In genomic region chr2:128605931-128606330, GRCh38 we compare ENCODE assay signal across 17 cellular contexts.
A peak's percentile ranks its signal among the peaks of the same experiment; 100 is the strongest.
DNase-seq lines count a peak whose midpoint lies in the region; ATAC-seq and TF ChIP-seq lines count a peak whose summit lies in the region.
"Had no signal": no experiment of that assay in that cellular context is flagged by ENCODE, and none has a peak within 500 bp of the region (broad histone marks: within the 10 kb centered on the region; RNA-seq: fewer than 3 reads in every experiment).

No MANE protein-coding gene starts in this region.

- intact Hi-C loops in Right ventricle myocardium inferior (cut with DNase I) (no loop called here), left cardiac atrium (cut with DNase I) (no loop called here), lower lobe of right lung (cut with DNase I) (no loop called here), stomach (cut with DNase I; ENCODE audit: low total_unique reads) (no loop called here)
- intact Hi-C loops in naive thymus-derived CD4-positive, alpha-beta T cell (cut with micrococcal nuclease) = no loop called here

- no peak for TF ChIP-seq EP300 in stomach (IDR thresholded peaks at IDR 0.05)

- TF ChIP-seq POLR2A in stomach (IDR thresholded peaks at IDR 0.05) = no peak

- peak; percentile 26 for DNase-seq in Right ventricle myocardium inferior (ENCODE audit: missing footprints)
- DNase-seq in left cardiac atrium = no peak
- peak; percentile 44 for DNase-seq in chondrocyte (ENCODE audit: low spot score)
- peak; percentile 17 for DNase-seq in lower lobe of right lung
- DNase-seq in stomach = peak; percentile 14
- no peak for DNase-seq in naive thymus-derived CD4-positive, alpha-beta T cell
- DNase-seq in HAP-1 (ENCODE audit: low spot score in 2 of 2) = no peak
- DNase-seq: C1 segment of cervical spinal cord; DMS79; HFFc6; NCI-H1092 treated with DMSO at 0.1 percent for 48 hours; NCI-H2081; NCI-H446 treated with DMSO at 0.1 percent for 48 hours; NK-92 treated with Interleukin-12 subunit alpha and Interleukin-12 subunit beta, amount 100 ng/mL, for 24 hours; SHP77 treated with DMSO at 0.1 percent for 48 hours had no signal

- no peak overlapping the region for H3K27ac ChIP-seq in lower lobe of right lung
- no peak overlapping the region for H3K27ac ChIP-seq in stomach
- no peak overlapping the region for H3K27ac ChIP-seq in naive thymus-derived CD4-positive, alpha-beta T cell (ENCODE audit: low read depth, low read length)
- H3K27ac ChIP-seq: Peyer's patch had no signal

- no peak overlapping the region for H3K27ac Mint-ChIP-seq in chondrocyte (ENCODE audit: unreplicated experiment)
- no peak overlapping the region for H3K27ac Mint-ChIP-seq in naive thymus-derived CD4-positive, alpha-beta T cell
- H3K27ac Mint-ChIP-seq: HFFc6 had no signal

- H3K4me3 Mint-ChIP-seq in chondrocyte (ENCODE audit: unreplicated experiment) = no peak overlapping the region
- no peak overlapping the region for H3K4me3 Mint-ChIP-seq in naive thymus-derived CD4-positive, alpha-beta T cell
- H3K4me3 Mint-ChIP-seq: HFFc6 had no signal

- no peaks in the 10 kb centered on the region for H3K4me1 Mint-ChIP-seq in chondrocyte (ENCODE audit: low read depth)
- H3K4me1 Mint-ChIP-seq in naive thymus-derived CD4-positive, alpha-beta T cell = no peaks in the 10 kb centered on the region

- CTCF ChIA-PET in naive thymus-derived CD4-positive, alpha-beta T cell (lab: Charles Lee) = no interaction called here

- POLR2A ChIA-PET in naive thymus-derived CD4-positive, alpha-beta T cell (lab: Charles Lee) = no interaction called here

- 82 to 92% (median 90%) methylated on average over 7 to 13 of the region's 13 CpGs for WGBS in stomach, 5 donors

- H3K9me3 Mint-ChIP-seq in chondrocyte (ENCODE audit: low read depth) = no peaks in the 10 kb centered on the region
- peaks cover 0 to 2% (median 0%) of the 10 kb centered on the region in 11 donors for H3K9me3 Mint-ChIP-seq in naive thymus-derived CD4-positive, alpha-beta T cell
- H3K9me3 Mint-ChIP-seq: HFFc6 had no signal

- H3K36me3 ChIP-seq in lower lobe of right lung = no peaks in the 10 kb centered on the region
- no peaks in the 10 kb centered on the region for H3K36me3 ChIP-seq in stomach
- no peaks in the 10 kb centered on the region for H3K36me3 ChIP-seq in naive thymus-derived CD4-positive, alpha-beta T cell (ENCODE audit: control insufficient read depth in 2 of 3, insufficient read depth in 3 of 3, low read length in 3 of 3)
- H3K36me3 ChIP-seq in HAP-1 (replicated peaks) = no peaks in the 10 kb centered on the region
- H3K36me3 ChIP-seq: Peyer's patch had no signal

- H3K27me3 ChIP-seq in lower lobe of right lung (ENCODE audit: low read depth) = no peaks in the 10 kb centered on the region
- H3K27me3 ChIP-seq in stomach = no peaks in the 10 kb centered on the region
- H3K27me3 ChIP-seq in naive thymus-derived CD4-positive, alpha-beta T cell (ENCODE audit: control insufficient read depth in 2 of 2, insufficient read depth in 2 of 2, low read length in 2 of 2) = no peaks in the 10 kb centered on the region
- no peaks in the 10 kb centered on the region for H3K27me3 ChIP-seq in HAP-1 (ENCODE audit: low read depth)
- H3K27me3 ChIP-seq: Peyer's patch had no signal

- H3K27me3 Mint-ChIP-seq in chondrocyte (ENCODE audit: low read depth) = no peaks in the 10 kb centered on the region
- H3K27me3 Mint-ChIP-seq in naive thymus-derived CD4-positive, alpha-beta T cell = no peaks in the 10 kb centered on the region

- no peak for TF ChIP-seq CTCF in chondrocyte (IDR thresholded peaks at IDR 0.05)
- TF ChIP-seq CTCF in lower lobe of right lung (IDR thresholded peaks at IDR 0.05) = no peak
- no peak for TF ChIP-seq CTCF in stomach (IDR thresholded peaks at IDR 0.05)

- no peaks in the 10 kb centered on the region for H3K36me3 Mint-ChIP-seq in chondrocyte (ENCODE audit: low read depth)
- no peaks in the 10 kb centered on the region for H3K36me3 Mint-ChIP-seq in naive thymus-derived CD4-positive, alpha-beta T cell

- in situ Hi-C loops in HAP-1 (cut with MboI; ENCODE audit: low sequenced_read_pairs) = no loop called here

- ATAC-seq in Right ventricle myocardium inferior (no peak), left cardiac atrium (no peak), lower lobe of right lung (no peak)
- no peak for ATAC-seq in naive thymus-derived CD4-positive, alpha-beta T cell
- ATAC-seq: K562 had no signal

- peaks cover 6% of the 10 kb centered on the region for H3K4me1 ChIP-seq in lower lobe of right lung
- no peaks in the 10 kb centered on the region for H3K4me1 ChIP-seq in stomach
- no peaks in the 10 kb centered on the region for H3K4me1 ChIP-seq in naive thymus-derived CD4-positive, alpha-beta T cell (ENCODE audit: control insufficient read depth in 2 of 2, insufficient read depth in 2 of 2, low read length in 2 of 2)
- H3K4me1 ChIP-seq in HAP-1 = no peaks in the 10 kb centered on the region
- H3K4me1 ChIP-seq: Peyer's patch had no signal

- no peaks in the 10 kb centered on the region for H3K9me3 ChIP-seq in lower lobe of right lung
- no peaks in the 10 kb centered on the region for H3K9me3 ChIP-seq in stomach
- H3K9me3 ChIP-seq in naive thymus-derived CD4-positive, alpha-beta T cell (ENCODE audit: control insufficient read depth in 2 of 3, low read length in 3 of 3) = no peaks in the 10 kb centered on the region
- H3K9me3 ChIP-seq in HAP-1 = no peaks in the 10 kb centered on the region
- H3K9me3 ChIP-seq: Peyer's patch had no signal

- H3K4me3 ChIP-seq in lower lobe of right lung (no peak overlapping the region), stomach (no peak overlapping the region), HAP-1 (no peak overlapping the region)
- no peak overlapping the region for H3K4me3 ChIP-seq in naive thymus-derived CD4-positive, alpha-beta T cell (ENCODE audit: low read length)
- H3K4me3 ChIP-seq: K562, Peyer's patch had no signal

Comparison
In these comparisons a context has a peak if more than half of its experiments do, and no peak if none do; other contexts are left out.
1. DNase-seq: peak in Right ventricle myocardium inferior (single experiment), chondrocyte (single experiment), lower lobe of right lung (single experiment) and stomach (single experiment); none in left cardiac atrium (single experiment), naive thymus-derived CD4-positive, alpha-beta T cell (0 of 9) and HAP-1 (0 of 2).